ENCODE assay signal across 17 cellular contexts in genomic region chrX:39777623-39778025, GRCh38.
DNase-seq lines count a peak whose midpoint lies in the region; ATAC-seq and TF ChIP-seq lines count a peak whose summit lies in the region.
"Had no signal": no experiment of that assay in that cellular context is flagged by ENCODE, and none has a peak within 500 bp of the region (broad histone marks: within the 10 kb centered on the region; RNA-seq: fewer than 3 reads in every experiment).

No MANE protein-coding gene starts in this region.

- H3K4me2 ChIP-seq in BLaER1 treated with 17β-estradiol and CSF1 and Interleukin-3, amounts not matched to agents 10 nM and 100 nM, result peak overlapping the region; percentile 31 to 72 (median 64)
- no peak overlapping the region; the same call in 1 of the 2 replicates for H3K4me2 ChIP-seq in OCI-LY1 (ENCODE audit: low read length)

- no peaks in the 10 kb centered on the region for H3K9me3 Mint-ChIP-seq in CD8-positive, alpha-beta T cell
- H3K9me3 Mint-ChIP-seq in activated naive CD4-positive, alpha-beta T cell treated with anti-CD3 and anti-CD28 coated beads, Interleukin-2, amount 50 U/mL, for 24 hours, result no peaks in the 10 kb centered on the region
- H3K9me3 Mint-ChIP-seq: effector memory CD8-positive, alpha-beta T cell had no signal

- no peaks in the 10 kb centered on the region for H3K79me2 ChIP-seq in OCI-LY1 (ENCODE audit: insufficient read depth, low read length)

- no peak overlapping the region for H2AFZ ChIP-seq in OCI-LY1 (ENCODE audit: low read length)

- peak overlapping the region in 6 of 11 experiments; percentile 16 to 61 (median 54); a peak in 11 of 22 replicates for H3K27ac ChIP-seq in BLaER1 treated with 17β-estradiol and CSF1 and Interleukin-3, amounts not matched to agents 10 nM and 100 nM
- H3K27ac ChIP-seq in CD8-positive, alpha-beta T cell (ENCODE audit: low read depth, low read length), result no peak overlapping the region
- H3K27ac ChIP-seq in OCI-LY1 (ENCODE audit: low read depth, low read length, poor library complexity, severe bottlenecking), result peak overlapping the region; percentile 98
- H3K27ac ChIP-seq: left ventricle myocardium inferior, WERI-Rb-1 had no signal

- H4K20me1 ChIP-seq in BLaER1 treated with 17β-estradiol and CSF1 and Interleukin-3, amounts not matched to agents 10 nM and 100 nM, result no peaks in the 10 kb centered on the region
- no peaks in the 10 kb centered on the region for H4K20me1 ChIP-seq in OCI-LY1 (ENCODE audit: insufficient read depth, low read length)

- H3K4me3 ChIP-seq in BLaER1 treated with 17β-estradiol and CSF1 and Interleukin-3, amounts not matched to agents 10 nM and 100 nM, result no peak overlapping the region
- H3K4me3 ChIP-seq in CD8-positive, alpha-beta T cell (ENCODE audit: low read depth, low read length), result no peak overlapping the region
- H3K4me3 ChIP-seq in OCI-LY1 (ENCODE audit: low read depth, low read length, poor library complexity, severe bottlenecking), result no peak overlapping the region
- H3K4me3 ChIP-seq: left ventricle myocardium inferior had no signal

- POLR2A ChIA-PET in CD8-positive, alpha-beta T cell (lab: Charles Lee), result no interaction called here

- TF ChIP-seq CTCF in CD8-positive, alpha-beta T cell (IDR thresholded peaks at IDR 0.05), result no peak
- no peak for TF ChIP-seq CTCF in OCI-LY1 (IDR thresholded peaks at IDR 0.05; ENCODE audit: low read length)

- no peak for DNase-seq in CD8-positive, alpha-beta T cell
- no peak for DNase-seq in Right ventricle myocardium inferior (ENCODE audit: missing footprints)
- DNase-seq: activated gamma-delta T cell; C1 segment of cervical spinal cord; effector memory CD8-positive, alpha-beta T cell; left ventricle myocardium inferior; NCI-H1092 treated with DMSO at 0.1 percent for 48 hours; trophoblast cell; WERI-Rb-1 had no signal

- H3K4me3 Mint-ChIP-seq in CD8-positive, alpha-beta T cell, result no peak overlapping the region
- peak overlapping the region; percentile 19 for H3K4me3 Mint-ChIP-seq in activated naive CD4-positive, alpha-beta T cell treated with anti-CD3 and anti-CD28 coated beads, Interleukin-2, amount 50 U/mL, for 24 hours
- H3K4me3 Mint-ChIP-seq: effector memory CD8-positive, alpha-beta T cell; nephron had no signal

- H3K9ac ChIP-seq in BLaER1 treated with 17β-estradiol and CSF1 and Interleukin-3, amounts not matched to agents 10 nM and 100 nM, result no peak overlapping the region
- peak overlapping the region; percentile 60; the same call in 1 of the 2 replicates for H3K9ac ChIP-seq in OCI-LY1 (ENCODE audit: low read length)

- H3F3A ChIP-seq in OCI-LY1 (ENCODE audit: insufficient read depth, low read length), result no peaks in the 10 kb centered on the region

- H3K27me3 ChIP-seq in BLaER1 treated with 17β-estradiol and CSF1 and Interleukin-3, amounts not matched to agents 10 nM and 100 nM, result no peaks in the 10 kb centered on the region
- H3K27me3 ChIP-seq in CD8-positive, alpha-beta T cell (ENCODE audit: insufficient read depth, low read length), result no peaks in the 10 kb centered on the region
- H3K27me3 ChIP-seq in OCI-LY1 (ENCODE audit: insufficient read depth, low read length), result no peaks in the 10 kb centered on the region

- H3K27ac Mint-ChIP-seq in CD8-positive, alpha-beta T cell, result peak overlapping the region; percentile 41
- H3K27ac Mint-ChIP-seq in activated naive CD4-positive, alpha-beta T cell treated with anti-CD3 and anti-CD28 coated beads, Interleukin-2, amount 50 U/mL, for 24 hours, result peak overlapping the region; percentile 60
- H3K27ac Mint-ChIP-seq: nephron had no signal

- H3K27me3 Mint-ChIP-seq in CD8-positive, alpha-beta T cell (ENCODE audit: low read depth), result no peaks in the 10 kb centered on the region
- no peaks in the 10 kb centered on the region for H3K27me3 Mint-ChIP-seq in activated naive CD4-positive, alpha-beta T cell treated with anti-CD3 and anti-CD28 coated beads, Interleukin-2, amount 50 U/mL, for 24 hours
- H3K27me3 Mint-ChIP-seq: effector memory CD8-positive, alpha-beta T cell had no signal

- ATAC-seq in CD8-positive, alpha-beta T cell, result no peak
- ATAC-seq in Right ventricle myocardium inferior, result no peak
- no peak for ATAC-seq in GM18909 (IDR thresholded peaks at IDR 0.05; ENCODE audit: poor library complexity, unreplicated experiment)
- no peak for ATAC-seq in GM21825 (IDR thresholded peaks at IDR 0.05; ENCODE audit: unreplicated experiment)
- ATAC-seq in GM19463 (IDR thresholded peaks at IDR 0.05; ENCODE audit: unreplicated experiment), result no peak
- ATAC-seq: effector memory CD8-positive, alpha-beta T cell; SK-N-SH treated with all-trans-retinoic acid at 6 μM for 48 hours had no signal

- peaks cover 34 to 70% (median 53%) of the 10 kb centered on the region in 10 experiments for H3K4me1 ChIP-seq in BLaER1 treated with 17β-estradiol and CSF1 and Interleukin-3, amounts not matched to agents 10 nM and 100 nM
- peaks cover 11% of the 10 kb centered on the region for H3K4me1 ChIP-seq in CD8-positive, alpha-beta T cell (ENCODE audit: insufficient read depth, low read length)
- peaks cover 57% of the 10 kb centered on the region for H3K4me1 ChIP-seq in OCI-LY1 (ENCODE audit: insufficient read depth, low read length, severe bottlenecking)
- H3K4me1 ChIP-seq: left ventricle myocardium inferior had no signal

- no peaks in the 10 kb centered on the region for H3K36me3 ChIP-seq in BLaER1 treated with 17β-estradiol and CSF1 and Interleukin-3, amounts not matched to agents 10 nM and 100 nM
- no peaks in the 10 kb centered on the region for H3K36me3 ChIP-seq in CD8-positive, alpha-beta T cell (ENCODE audit: insufficient read depth, low read length)
- peaks cover 24% of the 10 kb centered on the region for H3K36me3 ChIP-seq in OCI-LY1 (ENCODE audit: insufficient read depth, low read length)
- H3K36me3 ChIP-seq: left ventricle myocardium inferior, WERI-Rb-1 had no signal

- CTCF ChIA-PET in CD8-positive, alpha-beta T cell (lab: Charles Lee), result no interaction called here

- H3K9me3 ChIP-seq in BLaER1 treated with 17β-estradiol and CSF1 and Interleukin-3, amounts not matched to agents 10 nM and 100 nM (replicated peaks in 1 of 11), result peaks cover 10 to 24% (median 17%) of the 10 kb centered on the region in 11 experiments
- no peaks in the 10 kb centered on the region for H3K9me3 ChIP-seq in CD8-positive, alpha-beta T cell (ENCODE audit: low read length)
- H3K9me3 ChIP-seq in OCI-LY1 (ENCODE audit: low read length), result no peaks in the 10 kb centered on the region
- H3K9me3 ChIP-seq: left ventricle myocardium inferior had no signal

- H3K4me1 Mint-ChIP-seq in CD8-positive, alpha-beta T cell (ENCODE audit: low read depth), result peaks cover 27% of the 10 kb centered on the region
- H3K4me1 Mint-ChIP-seq in activated naive CD4-positive, alpha-beta T cell treated with anti-CD3 and anti-CD28 coated beads, Interleukin-2, amount 50 U/mL, for 24 hours, result peaks cover 36% of the 10 kb centered on the region

- intact Hi-C loops in CD8-positive, alpha-beta T cell (cut with DNase I, micrococcal nuclease), result loop anchor here (10.0 kb wide), 2 partner anchors 77 to 963 kb away; no protein-coding TSS in a partner anchor
- intact Hi-C loops in Right ventricle myocardium inferior (cut with DNase I), result no loop called here

- no peaks in the 10 kb centered on the region for H3K36me3 Mint-ChIP-seq in CD8-positive, alpha-beta T cell
- peaks cover 1% of the 10 kb centered on the region for H3K36me3 Mint-ChIP-seq in activated naive CD4-positive, alpha-beta T cell treated with anti-CD3 and anti-CD28 coated beads, Interleukin-2, amount 50 U/mL, for 24 hours

- no peaks in the 10 kb centered on the region for H3K9me2 ChIP-seq in OCI-LY1 (ENCODE audit: low read depth, low read length)
